22 cellular contexts compared by ENCODE assay signal in the genomic region with DNA sequence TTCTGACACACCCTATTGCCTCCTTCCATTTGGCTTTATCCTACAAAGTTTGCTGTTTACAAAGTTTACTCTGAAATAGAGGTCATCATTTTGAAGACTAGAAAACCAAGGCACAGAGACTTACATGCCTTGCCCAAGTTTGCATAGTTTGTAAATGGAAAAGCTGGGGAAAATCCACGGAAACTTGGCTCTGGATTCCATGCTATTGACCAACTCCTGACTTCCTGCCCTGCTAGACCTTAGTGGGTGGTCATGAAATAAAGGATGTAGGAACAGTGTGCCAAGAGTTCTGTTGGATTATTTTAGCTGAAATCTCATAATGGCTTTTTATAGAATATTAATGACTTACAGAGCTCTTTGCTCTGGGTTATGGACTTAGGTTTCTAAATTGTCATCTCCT.
A peak's percentile ranks its signal among the peaks of the same experiment; 100 is the strongest.
DNase-seq lines count a peak whose midpoint lies in the region; ATAC-seq, FAIRE-seq and TF ChIP-seq lines count a peak whose summit lies in the region.
"Had no signal": no experiment of that assay in that cellular context is flagged by ENCODE, and none has a peak within 500 bp of the region (broad histone marks: within the 10 kb centered on the region; RNA-seq: fewer than 3 reads in every experiment).

No MANE protein-coding gene starts in this region.

- no peak for FAIRE-seq in endothelial cell of umbilical vein (lab: Jason Lieb, UNC)
- FAIRE-seq: K562 had no signal

- no peak overlapping the region for H2BK20ac ChIP-seq in IMR-90 (ENCODE audit: low read depth, low read length)

- 0 out of 2 replicates have a peak overlapping the region, but pooled peaks have one; percentile 2 for H3K4ac ChIP-seq in IMR-90 (ENCODE audit: low read depth, low read length)

- TF ChIP-seq POLR2A in IMR-90 (IDR thresholded peaks at IDR 0.05; ENCODE audit: low read depth, low read length) (no peak), endothelial cell of umbilical vein (IDR thresholded peaks at IDR 0.05; ENCODE audit: low read depth, low read length) (no peak)

- H4K20me1 ChIP-seq in IMR-90 (ENCODE audit: insufficient read depth, low read length) (no peaks in the 10 kb centered on the region), endothelial cell of umbilical vein (replicated peaks; ENCODE audit: control insufficient read depth, extremely low read depth, insufficient read depth, low read length) (no peaks in the 10 kb centered on the region), hepatocyte (ENCODE audit: insufficient read depth, poor library complexity, severe bottlenecking) (no peaks in the 10 kb centered on the region)
- H4K20me1 ChIP-seq: BLaER1 treated with 17β-estradiol and CSF1 and Interleukin-3, amounts not matched to agents 10 nM and 100 nM had no signal

- peaks cover 0 to 12% (median 9%) of the 10 kb centered on the region in 4 donors for H3K4me1 Mint-ChIP-seq in naive thymus-derived CD8-positive, alpha-beta T cell
- H3K4me1 Mint-ChIP-seq: H9 had no signal

- no peak overlapping the region for H3K27ac ChIP-seq in IMR-90 (ENCODE audit: insufficient read depth, low read length)
- no peak overlapping the region for H3K27ac ChIP-seq in endothelial cell of umbilical vein (ENCODE audit: insufficient read depth, low read depth, low read length)
- peak overlapping the region; percentile 5 for H3K27ac ChIP-seq in hepatocyte
- H3K27ac ChIP-seq: 22Rv1; BLaER1 treated with 17β-estradiol and CSF1 and Interleukin-3, amounts not matched to agents 10 nM and 100 nM; HL-60; PC-9 had no signal

- H3K27me3 ChIP-seq in IMR-90 (ENCODE audit: control insufficient read depth, insufficient read depth, low read length): no peaks in the 10 kb centered on the region
- no peaks in the 10 kb centered on the region for H3K27me3 ChIP-seq in endothelial cell of umbilical vein (ENCODE audit: control insufficient read depth in 2 of 2, insufficient read depth in 2 of 2, low read length in 2 of 2)
- H3K27me3 ChIP-seq in hepatocyte: no peaks in the 10 kb centered on the region
- H3K27me3 ChIP-seq: BLaER1 treated with 17β-estradiol and CSF1 and Interleukin-3, amounts not matched to agents 10 nM and 100 nM had no signal

- H3K4me3 ChIP-seq in IMR-90 (ENCODE audit: insufficient read depth, low read depth, low read length) (no peak overlapping the region), endothelial cell of umbilical vein (replicated peaks in 1 of 3; ENCODE audit: insufficient read depth in 1 of 3, low read depth in 1 of 3, low read length in 3 of 3) (no peak overlapping the region), hepatocyte (no peak overlapping the region)
- H3K4me3 ChIP-seq: BLaER1 treated with 17β-estradiol and CSF1 and Interleukin-3, amounts not matched to agents 10 nM and 100 nM; K562; PC-9 had no signal

- no peaks in the 10 kb centered on the region for H3K9me2 ChIP-seq in hepatocyte (replicated peaks; ENCODE audit: insufficient read depth)

- no peak overlapping the region for H3K14ac ChIP-seq in IMR-90 (replicated peaks; ENCODE audit: low read depth, low read length)

- no peak overlapping the region for H3K9ac ChIP-seq in IMR-90 (ENCODE audit: low read depth, low read length)
- no peak overlapping the region for H3K9ac ChIP-seq in endothelial cell of umbilical vein (replicated peaks; ENCODE audit: extremely low read depth, insufficient read depth, low read length)
- H3K9ac ChIP-seq: BLaER1 treated with 17β-estradiol and CSF1 and Interleukin-3, amounts not matched to agents 10 nM and 100 nM had no signal

- BruUV-seq in IMR-90 (replicated peaks; lab: Mats Ljungman, UMichigan) (no TSS peak), endothelial cell of umbilical vein (replicated peaks; lab: Mats Ljungman, UMichigan) (no TSS peak)

- dilution Hi-C loops in IMR-90 (cut with HindIII; ENCODE audit: low sequenced_read_pairs, unreplicated experiment) (no loop called here), endothelial cell of umbilical vein (cut with MboI; ENCODE audit: extremely low pct_ligation_motif_present, low sequenced_read_pairs) (no loop called here)

- H3K23ac ChIP-seq in IMR-90 (ENCODE audit: low read depth, low read length): no peak overlapping the region; the same call in 1 of the 2 replicates

- H2BK5ac ChIP-seq in IMR-90 (ENCODE audit: low read depth, low read length, poor library complexity, severe bottlenecking): no peak overlapping the region

- H2AK9ac ChIP-seq in IMR-90 (replicated peaks; ENCODE audit: low read depth, low read length, poor library complexity): no peak overlapping the region

- no peaks in the 10 kb centered on the region for H3K79me2 ChIP-seq in endothelial cell of umbilical vein (ENCODE audit: control insufficient read depth, insufficient read depth, low read length)
- no peaks in the 10 kb centered on the region for H3K79me2 ChIP-seq in hepatocyte

- POLR2A ChIA-PET in IMR-90 (lab: Charles Lee; ENCODE audit: unreplicated experiment) (no interaction called here), endothelial cell of umbilical vein (lab: Charles Lee) (no interaction called here)
- POLR2A ChIA-PET in naive thymus-derived CD8-positive, alpha-beta T cell (lab: Charles Lee): no interaction called here

- TF ChIP-seq RAD21 in IMR-90 (IDR thresholded peaks at IDR 0.05; ENCODE audit: low read length): no peak

- peak overlapping the region; percentile 40; the same call in 1 of the 2 replicates for H2BK120ac ChIP-seq in IMR-90 (ENCODE audit: low read depth, low read length)

- no peak overlapping the region for H3K56ac ChIP-seq in IMR-90 (ENCODE audit: extremely low read depth, insufficient read depth, low read length)

- H3K4me3 Mint-ChIP-seq in naive thymus-derived CD8-positive, alpha-beta T cell: no peak overlapping the region
- H3K4me3 Mint-ChIP-seq: H9 had no signal

- CTCF ChIA-PET in IMR-90 (lab: Yijun Ruan, JAX) (no interaction called here), endothelial cell of umbilical vein (lab: Charles Lee) (interaction anchor here (1.4 to 2.0 kb wide), 3 partner anchors 10 to 69 kb away, joined by 3 to 4 read pairs (median 4); no protein-coding TSS in a partner anchor)

- H4K91ac ChIP-seq in IMR-90 (ENCODE audit: insufficient read depth, low read depth, low read length): peak overlapping the region; percentile 10; the same call in 1 of the 2 replicates

- no peak overlapping the region for H3K27ac Mint-ChIP-seq in naive thymus-derived CD8-positive, alpha-beta T cell
- H3K27ac Mint-ChIP-seq: H9 had no signal

- H3K9me3 Mint-ChIP-seq in naive thymus-derived CD8-positive, alpha-beta T cell: peaks cover 0 to 2% (median 0%) of the 10 kb centered on the region in 9 donors
- H3K9me3 Mint-ChIP-seq: H9 had no signal

- no peaks in the 10 kb centered on the region for H3K36me3 ChIP-seq in IMR-90 (ENCODE audit: control insufficient read depth, insufficient read depth, low read length)
- H3K36me3 ChIP-seq in endothelial cell of umbilical vein (ENCODE audit: control insufficient read depth in 2 of 2, extremely low read depth in 1 of 2, insufficient read depth in 2 of 2, low read length in 2 of 2): no peaks in the 10 kb centered on the region
- no peaks in the 10 kb centered on the region for H3K36me3 ChIP-seq in hepatocyte (replicated peaks; ENCODE audit: insufficient read depth, low read depth)
- H3K36me3 ChIP-seq: BLaER1 treated with 17β-estradiol and CSF1 and Interleukin-3, amounts not matched to agents 10 nM and 100 nM had no signal

- peak overlapping the region; percentile 70; the same call in 1 of the 2 replicates for H3K18ac ChIP-seq in IMR-90 (ENCODE audit: low read depth, low read length)

- ATAC-seq in IMR-90 (ENCODE audit: low read depth) (no peak), GM21526 (IDR thresholded peaks at IDR 0.05; ENCODE audit: low FRiP score, unreplicated experiment) (no peak), GM18520 (IDR thresholded peaks at IDR 0.05; ENCODE audit: unreplicated experiment) (no peak), HG03571 (IDR thresholded peaks at IDR 0.05; ENCODE audit: unreplicated experiment) (no peak)
- no peak for ATAC-seq in naive thymus-derived CD8-positive, alpha-beta T cell
- ATAC-seq: K562 had no signal

- H3K4me2 ChIP-seq in IMR-90 (ENCODE audit: low read depth, low read length): no peak overlapping the region
- H3K4me2 ChIP-seq in endothelial cell of umbilical vein (ENCODE audit: insufficient read depth, low read length): no peak overlapping the region
- no peak overlapping the region for H3K4me2 ChIP-seq in hepatocyte
- H3K4me2 ChIP-seq: BLaER1 treated with 17β-estradiol and CSF1 and Interleukin-3, amounts not matched to agents 10 nM and 100 nM; PC-9 had no signal

- in situ Hi-C loops in IMR-90 (cut with MboI; ENCODE audit: low sequenced_read_pairs): no loop called here

- peaks cover 9% of the 10 kb centered on the region for H3K4me1 ChIP-seq in IMR-90 (ENCODE audit: control insufficient read depth, insufficient read depth, low read length)
- no peaks in the 10 kb centered on the region for H3K4me1 ChIP-seq in endothelial cell of umbilical vein (ENCODE audit: control insufficient read depth, extremely low read depth, insufficient read depth, low read length)
- H3K4me1 ChIP-seq in hepatocyte (ENCODE audit: insufficient read depth): no peaks in the 10 kb centered on the region

- H4K5ac ChIP-seq in IMR-90 (ENCODE audit: low read depth, low read length): no peak overlapping the region

- DNase-seq in AG08395 (ENCODE audit: low spot score): peak; percentile 19
- DNase-seq in IMR-90: no peak
- DNase-seq in endothelial cell of umbilical vein (ENCODE audit: low read depth, low spot score): peak; percentile 51
- DNase-seq in hepatocyte (ENCODE audit: low spot score): no peak
- DNase-seq in naive thymus-derived CD8-positive, alpha-beta T cell: no peak
- DNase-seq: DND-41, GF-D8, H9, MV-4-11, NCI-H1417 treated with DMSO at 0.1 percent for 48 hours, NCI-H2029, NCI-H2171 treated with DMSO at 0.1 percent for 48 hours, NCI-H510A, NCI-H82, PC-9 had no signal

- no peak overlapping the region for H2BK15ac ChIP-seq in IMR-90 (ENCODE audit: low read depth, low read length)

- intact Hi-C loops in IMR-90 (cut with micrococcal nuclease) (no loop called here), endothelial cell of umbilical vein (cut with micrococcal nuclease) (no loop called here)

- H3K9me1 ChIP-seq in IMR-90 (ENCODE audit: insufficient read depth, low read length) (no peaks in the 10 kb centered on the region), endothelial cell of umbilical vein (replicated peaks; ENCODE audit: control insufficient read depth, extremely low read depth, insufficient read depth, low read length) (no peaks in the 10 kb centered on the region)

- 20% methylated on average over 1 of the region's 1 CpG; no CpG with 5 or more reads in 1 of the 2 experiments for WGBS in IMR-90 (ENCODE audit: extremely low coverage in 2 of 2, insufficient read length in 1 of 2), 2 experiments
- WGBS in hepatocyte (ENCODE audit: low lambda C conversion rate, missing lambda C conversion rate): 0% methylated on average over 1 of the region's 1 CpG

- no peak overlapping the region for H2AK5ac ChIP-seq in IMR-90 (ENCODE audit: low read depth, low read length)

- H3K9me3 ChIP-seq in IMR-90 (ENCODE audit: control insufficient read depth, insufficient read depth, low read length) (0 out of 2 replicates have a peak, but pooled peaks cover 2% of the 10 kb centered on the region), endothelial cell of umbilical vein (replicated peaks; ENCODE audit: control insufficient read depth, insufficient read depth, low read length) (no peaks in the 10 kb centered on the region), hepatocyte (ENCODE audit: low read depth) (no peaks in the 10 kb centered on the region)

- no peak overlapping the region for H4K8ac ChIP-seq in IMR-90 (ENCODE audit: low read depth in 2 of 2, low read length in 2 of 2)

- no peaks in the 10 kb centered on the region for H3K79me1 ChIP-seq in IMR-90 (ENCODE audit: low read depth in 1 of 2, low read length in 2 of 2)

- H3K36me3 Mint-ChIP-seq in naive thymus-derived CD8-positive, alpha-beta T cell: no peaks in the 10 kb centered on the region

- no peak overlapping the region for H2AFZ ChIP-seq in IMR-90 (replicated peaks; ENCODE audit: low read length, poor library complexity)
- H2AFZ ChIP-seq in endothelial cell of umbilical vein (ENCODE audit: low read depth, low read length): no peak overlapping the region
- no peak overlapping the region for H2AFZ ChIP-seq in hepatocyte
- H2AFZ ChIP-seq: PC-9 had no signal

- TF ChIP-seq CTCF in IMR-90 (conservative IDR thresholded peaks at IDR 0.05; ENCODE audit: low read depth, low read length) (no peak), endothelial cell of umbilical vein (IDR thresholded peaks at IDR 0.05; ENCODE audit: extremely low read depth in 1 of 2, insufficient read depth in 1 of 2, low read depth in 1 of 2, low read length in 2 of 2) (no peak), hepatocyte (IDR thresholded peaks at IDR 0.05; ENCODE audit: poor library complexity) (no peak)

- peaks cover 0 to 2% (median 0%) of the 10 kb centered on the region in 5 donors for H3K27me3 Mint-ChIP-seq in naive thymus-derived CD8-positive, alpha-beta T cell

Comparison
In these comparisons a context has a peak if more than half of its experiments do, and no peak if none do; other contexts are left out.
1. DNase-seq: peak in AG08395 (single experiment) and endothelial cell of umbilical vein (single experiment); none in IMR-90 (single experiment), hepatocyte (single experiment) and naive thymus-derived CD8-positive, alpha-beta T cell (0 of 10).